Comparison of ENCODE assay signal across 10 cellular contexts in the genomic region with DNA sequence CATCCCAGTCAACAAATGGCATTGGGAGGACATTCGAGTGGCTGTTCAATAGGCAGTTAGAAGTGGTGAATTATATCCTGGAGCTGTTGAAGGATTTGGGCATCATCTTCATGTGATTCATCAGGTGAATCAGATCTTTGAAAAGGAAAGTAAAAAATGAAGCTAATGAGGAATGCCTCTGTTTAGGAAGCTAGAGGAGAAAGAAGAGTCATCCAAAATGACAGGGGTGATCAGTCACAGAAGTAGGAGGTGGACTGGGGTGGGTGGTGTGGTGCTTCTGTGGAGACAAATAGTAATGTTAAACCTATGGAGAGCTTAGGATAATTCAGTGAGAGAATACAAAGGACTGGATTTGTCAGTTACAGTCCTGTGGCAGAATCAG. TPM values are rescaled to one million over a fixed set of nuclear protein-coding genes. Genes with fewer than 3 reads are reported as not detected.
DNase-seq lines count a peak whose midpoint lies in the region; ATAC-seq and TF ChIP-seq lines count a peak whose summit lies in the region.
"Had no signal": no experiment of that assay in that cellular context is flagged by ENCODE, and none has a peak within 500 bp of the region (broad histone marks: within the 10 kb centered on the region; RNA-seq: fewer than 3 reads in every experiment).

No MANE protein-coding gene starts in this region.

- H3K79me1 ChIP-seq in mesenchymal stem cell (replicated peaks; ENCODE audit: low read length, poor library complexity, severe bottlenecking), result peaks cover 17% of the 10 kb centered on the region

- DNase-seq in CD1c-positive myeloid dendritic cell (ENCODE audit: extremely low spot score), result peak; percentile 56
- peak; percentile 78 for DNase-seq in HS-5 (ENCODE audit: low read depth)
- peak in 1 of 7 donors; percentile 29 for DNase-seq in adrenal gland
- peak; percentile 60 for DNase-seq in mesenchymal stem cell
- DNase-seq in NCI-H1092 (lab: John Stamatoyannopoulos, UW), result no peak
- no peak for DNase-seq in 8988T
- no peak for DNase-seq in GM13977 (ENCODE audit: low spot score)
- DNase-seq: effector memory CD8-positive, alpha-beta T cell; midbrain had no signal

- TF ChIP-seq POLR2A in adrenal gland (IDR thresholded peaks at IDR 0.05), result no peak

- H3K4ac ChIP-seq in mesenchymal stem cell (ENCODE audit: low read depth in 1 of 2, low read length in 2 of 2), result no peak overlapping the region

- H3K4me3 ChIP-seq in adrenal gland (no peak overlapping the region), mesenchymal stem cell (ENCODE audit: insufficient read depth in 1 of 2, low read depth in 1 of 2, low read length in 2 of 2) (peak overlapping the region in 1 of 2 experiments; percentile 48)

- TF ChIP-seq CTCF in adrenal gland (IDR thresholded peaks at IDR 0.05) (no peak), GM13977 (IDR thresholded peaks at IDR 0.05; ENCODE audit: extremely low read depth, insufficient read depth, missing control alignments) (no peak)

- H3K4me1 ChIP-seq in adrenal gland (replicated peaks in 1 of 2) (peaks cover 11 to 45% of the 10 kb centered on the region in 2 donors), mesenchymal stem cell (ENCODE audit: control insufficient read depth, insufficient read depth, low read depth, low read length) (peaks cover 6% of the 10 kb centered on the region)

- no peak overlapping the region for H4K91ac ChIP-seq in mesenchymal stem cell (ENCODE audit: low read length)

- no peak overlapping the region for H3K4me2 ChIP-seq in mesenchymal stem cell (ENCODE audit: low read length, poor library complexity, severe bottlenecking)

- no peak overlapping the region for H2AFZ ChIP-seq in mesenchymal stem cell (ENCODE audit: low read depth, low read length)

- H3K27ac ChIP-seq in adrenal gland (peak overlapping the region in 3 of 5 donors; percentile 51 to 61 (median 56)), mesenchymal stem cell (ENCODE audit: low read length, poor library complexity, severe bottlenecking) (no peak overlapping the region)

- no peak overlapping the region for H3K18ac ChIP-seq in mesenchymal stem cell (ENCODE audit: low read depth in 1 of 2, low read length in 2 of 2)

- H3K9ac ChIP-seq in mesenchymal stem cell (ENCODE audit: low read length), result peak overlapping the region; percentile 45

- no peaks in the 10 kb centered on the region for H3K9me3 ChIP-seq in adrenal gland (replicated peaks in 1 of 3)
- no peaks in the 10 kb centered on the region for H3K9me3 ChIP-seq in mesenchymal stem cell (ENCODE audit: control insufficient read depth, low read length)

- no peak overlapping the region for H2BK120ac ChIP-seq in mesenchymal stem cell (ENCODE audit: low read depth, low read length)

- H4K8ac ChIP-seq in mesenchymal stem cell (ENCODE audit: low read length), result no peak overlapping the region

- H2AK5ac ChIP-seq in mesenchymal stem cell (ENCODE audit: low read length, severe bottlenecking), result no peak overlapping the region

- no peak overlapping the region for H2BK5ac ChIP-seq in mesenchymal stem cell (ENCODE audit: low read depth, low read length, poor library complexity, severe bottlenecking)

- no peaks in the 10 kb centered on the region for H3K36me3 ChIP-seq in adrenal gland (replicated peaks in 1 of 2)
- H3K36me3 ChIP-seq in mesenchymal stem cell (ENCODE audit: control insufficient read depth in 1 of 2, insufficient read depth in 2 of 2, low read depth in 1 of 2, low read length in 2 of 2), result no peaks in the 10 kb centered on the region

- no peak overlapping the region for H2BK15ac ChIP-seq in mesenchymal stem cell (ENCODE audit: low read depth, poor library complexity, severe bottlenecking)

- no peak overlapping the region for H3K14ac ChIP-seq in mesenchymal stem cell (ENCODE audit: low read length in 2 of 2)

- 43 to 65% (median 55%) methylated on average over 1 of the region's 1 CpG for WGBS in adrenal gland, 4 donors
- WGBS in mesenchymal stem cell, result 53% methylated on average over 1 of the region's 1 CpG

- no peak overlapping the region for H2BK12ac ChIP-seq in mesenchymal stem cell (ENCODE audit: low read length in 2 of 2)

- in situ Hi-C loops in GM13977 (cut with MboI; ENCODE audit: low pct_unique_long_range_greater_than_20kb, low sequenced_read_pairs, unreplicated experiment), result no loop called here

- intact Hi-C loops in adrenal gland (cut with DNase I), result no loop called here

- H3K23ac ChIP-seq in mesenchymal stem cell (ENCODE audit: low read length in 2 of 2), result no peak overlapping the region

- ATAC-seq in GM21576 (IDR thresholded peaks at IDR 0.05; ENCODE audit: unreplicated experiment), result no peak
- ATAC-seq: effector memory CD8-positive, alpha-beta T cell had no signal

- no peaks in the 10 kb centered on the region for H3K27me3 ChIP-seq in adrenal gland
- no peaks in the 10 kb centered on the region for H3K27me3 ChIP-seq in mesenchymal stem cell (ENCODE audit: control insufficient read depth in 1 of 2, insufficient read depth in 1 of 2, low read length in 2 of 2)

RNA-seq across cellular contexts. Expression of a gene that starts 32.7 kb away (rescaled TPM):
- 10 to 100 TPM; 17.6 to 46.6 (median 34.0) TPM for total RNA-seq in adrenal gland
- 10 to 100 TPM in 1 of 3 donors, 1 to 10 TPM in 2; 3.4 to 12.9 (median 5.2) TPM for polyA plus RNA-seq in adrenal gland
- 8.0 TPM for polyA plus RNA-seq in mesenchymal stem cell (2013, experiment 1 of 2)
- polyA plus RNA-seq in mesenchymal stem cell (2013, experiment 2 of 2), result 7.7 TPM

Comparison
In these comparisons a context has a peak if more than half of its experiments do, and no peak if none do; other contexts are left out.
1. DNase-seq: peak in CD1c-positive myeloid dendritic cell (single experiment), HS-5 (single experiment) and mesenchymal stem cell (single experiment); none in NCI-H1092 (single experiment), 8988T (single experiment) and GM13977 (single experiment).